Comparison of ENCODE assay signal across 31 cellular contexts in the genomic region with DNA sequence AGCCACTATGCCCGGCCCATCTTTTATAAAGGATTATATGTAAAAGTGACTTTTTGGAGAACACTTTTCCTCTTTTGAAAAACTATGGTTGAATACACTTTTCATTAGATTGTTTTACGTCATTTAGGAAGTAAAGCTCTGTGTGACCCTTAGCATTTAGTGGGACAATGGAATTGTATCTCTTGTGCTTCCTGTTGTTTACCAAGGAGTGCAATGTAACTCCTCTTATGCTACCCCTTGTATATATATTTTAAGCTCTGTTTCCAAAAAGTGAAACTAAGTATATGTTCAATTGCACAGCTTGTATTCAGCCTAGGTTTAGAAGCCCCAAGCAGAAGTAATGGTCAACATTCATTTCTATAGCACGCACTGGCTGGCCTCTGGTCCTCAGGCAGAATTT.
DNase-seq lines count a peak whose midpoint lies in the region; ATAC-seq, FAIRE-seq and TF ChIP-seq lines count a peak whose summit lies in the region.
"Had no signal": no experiment of that assay in that cellular context is flagged by ENCODE, and none has a peak within 500 bp of the region (broad histone marks: within the 10 kb centered on the region; RNA-seq: fewer than 3 reads in every experiment).

No MANE protein-coding gene starts in this region.

- no peak overlapping the region for H3K27ac ChIP-seq in right lobe of liver
- no peak overlapping the region for H3K27ac ChIP-seq in HepG2 (ENCODE audit: extremely low read length, insufficient read depth, low read length)
- H3K27ac ChIP-seq: 22Rv1; A549; BLaER1; BLaER1 treated with 17β-estradiol and CSF1 and Interleukin-3, amounts not matched to agents 10 nM and 100 nM; C4-2B had no signal

- no peak for TF ChIP-seq RAD21 in HepG2 (CRISPR knock-in tag; IDR thresholded peaks at IDR 0.05)

- H2AFZ ChIP-seq in HepG2 (ENCODE audit: low read length), result no peak overlapping the region

- H3K4me3 ChIP-seq in right lobe of liver, result no peak overlapping the region
- no peak overlapping the region for H3K4me3 ChIP-seq in HepG2 (replicated peaks in 1 of 3; ENCODE audit: insufficient read depth in 1 of 3, low read depth in 2 of 3, low read length in 3 of 3)
- H3K4me3 ChIP-seq: A549; BLaER1; BLaER1 treated with 17β-estradiol and CSF1 and Interleukin-3, amounts not matched to agents 10 nM and 100 nM had no signal

- H3K36me3 ChIP-seq in right lobe of liver, result no peaks in the 10 kb centered on the region
- no peaks in the 10 kb centered on the region for H3K36me3 ChIP-seq in HepG2 (replicated peaks in 1 of 2; ENCODE audit: control insufficient read depth in 1 of 2, insufficient read depth in 2 of 2, low read length in 2 of 2)
- H3K36me3 ChIP-seq: BE2C; BLaER1; BLaER1 treated with 17β-estradiol and CSF1 and Interleukin-3, amounts not matched to agents 10 nM and 100 nM had no signal

- no peaks in the 10 kb centered on the region for H3K9me3 ChIP-seq in right lobe of liver
- H3K9me3 ChIP-seq in HepG2 (ENCODE audit: low read length), result no peaks in the 10 kb centered on the region
- H3K9me3 ChIP-seq: A549; BE2C; BLaER1; BLaER1 treated with 17β-estradiol and CSF1 and Interleukin-3, amounts not matched to agents 10 nM and 100 nM had no signal

- 74% methylated on average over 3 of the region's 3 CpGs for WGBS in right lobe of liver (ENCODE audit: insufficient coverage, low coverage, low lambda C conversion rate, missing lambda C conversion rate)
- 80% methylated on average over 3 of the region's 3 CpGs for WGBS in HepG2 (ENCODE audit: low lambda C conversion rate)

- TF ChIP-seq CTCF in right lobe of liver (IDR thresholded peaks at IDR 0.05), result no peak
- no peak for TF ChIP-seq CTCF in HepG2 (CRISPR knock-in tag; IDR thresholded peaks at IDR 0.05)

- no peaks in the 10 kb centered on the region for H3K79me2 ChIP-seq in HepG2 (ENCODE audit: insufficient read depth, low read length)

- in situ Hi-C loops in HepG2 (cut with HindIII; ENCODE audit: extremely low pct_ligation_motif_present, low pct_unique_long_range_greater_than_20kb), result no loop called here

- TF ChIP-seq EP300 in HepG2 (IDR thresholded peaks at IDR 0.05; ENCODE audit: low read depth in 2 of 2, low read length in 2 of 2), result no peak
- TF ChIP-seq EP300 in HepG2 (CRISPR knock-in tag; IDR thresholded peaks at IDR 0.05; ENCODE audit: borderline replicate concordance), result no peak

- ATAC-seq in right lobe of liver (peak; percentile 45 to 77 (median 58)), HepG2 (no peak), left lobe of liver (peak; percentile 40), GM21526 (IDR thresholded peaks at IDR 0.05; ENCODE audit: low FRiP score, unreplicated experiment) (no peak)
- ATAC-seq: A549; CD8-positive, alpha-beta T cell had no signal

- no peak for FAIRE-seq in HepG2 (lab: Jason Lieb, UNC)
- FAIRE-seq: A204.1, A549, D721Med had no signal

- POLR2A ChIA-PET in HepG2 (lab: Yijun Ruan, JAX), result no interaction called here

- H3K27me3 ChIP-seq in right lobe of liver, result no peaks in the 10 kb centered on the region
- no peaks in the 10 kb centered on the region for H3K27me3 ChIP-seq in HepG2 (ENCODE audit: control insufficient read depth in 1 of 2, insufficient read depth in 2 of 2, low read length in 2 of 2)
- H3K27me3 ChIP-seq: BE2C; BLaER1; BLaER1 treated with 17β-estradiol and CSF1 and Interleukin-3, amounts not matched to agents 10 nM and 100 nM had no signal

- intact Hi-C loops in right lobe of liver (cut with DNase I), result no loop called here
- intact Hi-C loops in HepG2 (cut with micrococcal nuclease; ENCODE audit: unreplicated experiment), result no loop called here

- no TSS peak for BruUV-seq in HepG2 (replicated peaks; lab: Mats Ljungman, UMichigan)

- CTCF ChIA-PET in HepG2 (lab: Yijun Ruan, JAX; ENCODE audit: low intra/inter-chr PET ratio, low total read pairs), result no interaction called here

- H3K4me1 ChIP-seq in right lobe of liver (no peaks in the 10 kb centered on the region), HepG2 (ENCODE audit: insufficient read depth, low read length) (no peaks in the 10 kb centered on the region)
- H3K4me1 ChIP-seq: A549; BE2C; BLaER1; BLaER1 treated with 17β-estradiol and CSF1 and Interleukin-3, amounts not matched to agents 10 nM and 100 nM; Caco-2 had no signal

- H3K4me2 ChIP-seq in HepG2 (ENCODE audit: low read depth, low read length), result no peak overlapping the region
- H3K4me2 ChIP-seq: A549; BLaER1; BLaER1 treated with 17β-estradiol and CSF1 and Interleukin-3, amounts not matched to agents 10 nM and 100 nM had no signal

- DNase-seq in right lobe of liver (no peak), HepG2 (ENCODE audit: low spot score) (no peak), left lobe of liver (ENCODE audit: low spot score) (no peak)
- DNase-seq: 8988T; ACHN; AML-193; BE2C; C1 segment of cervical spinal cord; Caco-2; Calu3; CD4-positive, alpha-beta memory T cell; CD4-positive, alpha-beta T cell; CD4-positive, CD25-positive, alpha-beta regulatory T cell; CD8-positive, alpha-beta memory T cell; CD8-positive, alpha-beta T cell; COR-L47; DMS 273 treated with DMSO at 0.1 percent for 48 hours; DMS153; DMS53; DMS79; DMS79 treated with DMSO at 0.1 percent for 48 hours; DND-41; EL had no signal

- H3K9ac ChIP-seq in HepG2 (ENCODE audit: insufficient read depth, low read depth, low read length), result no peak overlapping the region
- H3K9ac ChIP-seq: BLaER1; BLaER1 treated with 17β-estradiol and CSF1 and Interleukin-3, amounts not matched to agents 10 nM and 100 nM had no signal

- no peak for TF ChIP-seq POLR2A in right lobe of liver (IDR thresholded peaks at IDR 0.05)
- no peak for TF ChIP-seq POLR2A in HepG2 (IDR thresholded peaks at IDR 0.05; ENCODE audit: insufficient read depth in 1 of 2, low read depth in 2 of 2, low read length in 2 of 2)

- no peaks in the 10 kb centered on the region for H4K20me1 ChIP-seq in HepG2 (ENCODE audit: insufficient read depth, low read length)
- H4K20me1 ChIP-seq: BLaER1; BLaER1 treated with 17β-estradiol and CSF1 and Interleukin-3, amounts not matched to agents 10 nM and 100 nM had no signal

TF ChIP-seq in HepG2, 621 proteins besides CTCF, POLR2A, EP300 and RAD21 (continues in another document):
- no peak for TF ChIP-seq NFKB2 (CRISPR knock-in tag; IDR thresholded peaks at IDR 0.05; ENCODE audit: borderline replicate concordance)
- no peak for TF ChIP-seq ZNF333 (CRISPR knock-in tag; IDR thresholded peaks at IDR 0.05; ENCODE audit: borderline replicate concordance)
- no peak for TF ChIP-seq ZNF75D (CRISPR knock-in tag; IDR thresholded peaks at IDR 0.05; ENCODE audit: borderline replicate concordance)
- TF ChIP-seq PHB2 (IDR thresholded peaks at IDR 0.05; ENCODE audit: partially characterized antibody), result no peak
- TF ChIP-seq STAG1 (CRISPR knock-in tag; IDR thresholded peaks at IDR 0.05), result no peak
- TF ChIP-seq, protein P1, sequence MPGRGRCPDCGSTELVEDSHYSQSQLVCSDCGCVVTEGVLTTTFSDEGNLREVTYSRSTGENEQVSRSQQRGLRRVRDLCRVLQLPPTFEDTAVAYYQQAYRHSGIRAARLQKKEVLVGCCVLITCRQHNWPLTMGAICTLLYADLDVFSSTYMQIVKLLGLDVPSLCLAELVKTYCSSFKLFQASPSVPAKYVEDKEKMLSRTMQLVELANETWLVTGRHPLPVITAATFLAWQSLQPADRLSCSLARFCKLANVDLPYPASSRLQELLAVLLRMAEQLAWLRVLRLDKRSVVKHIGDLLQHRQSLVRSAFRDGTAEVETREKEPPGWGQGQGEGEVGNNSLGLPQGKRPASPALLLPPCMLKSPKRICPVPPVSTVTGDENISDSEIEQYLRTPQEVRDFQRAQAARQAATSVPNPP (CRISPR knock-in tag; IDR thresholded peaks at IDR 0.05), result no peak
- no peak for TF ChIP-seq ZNF431 (CRISPR knock-in tag; IDR thresholded peaks at IDR 0.05; ENCODE audit: borderline replicate concordance, low read depth)
- TF ChIP-seq, protein P2, sequence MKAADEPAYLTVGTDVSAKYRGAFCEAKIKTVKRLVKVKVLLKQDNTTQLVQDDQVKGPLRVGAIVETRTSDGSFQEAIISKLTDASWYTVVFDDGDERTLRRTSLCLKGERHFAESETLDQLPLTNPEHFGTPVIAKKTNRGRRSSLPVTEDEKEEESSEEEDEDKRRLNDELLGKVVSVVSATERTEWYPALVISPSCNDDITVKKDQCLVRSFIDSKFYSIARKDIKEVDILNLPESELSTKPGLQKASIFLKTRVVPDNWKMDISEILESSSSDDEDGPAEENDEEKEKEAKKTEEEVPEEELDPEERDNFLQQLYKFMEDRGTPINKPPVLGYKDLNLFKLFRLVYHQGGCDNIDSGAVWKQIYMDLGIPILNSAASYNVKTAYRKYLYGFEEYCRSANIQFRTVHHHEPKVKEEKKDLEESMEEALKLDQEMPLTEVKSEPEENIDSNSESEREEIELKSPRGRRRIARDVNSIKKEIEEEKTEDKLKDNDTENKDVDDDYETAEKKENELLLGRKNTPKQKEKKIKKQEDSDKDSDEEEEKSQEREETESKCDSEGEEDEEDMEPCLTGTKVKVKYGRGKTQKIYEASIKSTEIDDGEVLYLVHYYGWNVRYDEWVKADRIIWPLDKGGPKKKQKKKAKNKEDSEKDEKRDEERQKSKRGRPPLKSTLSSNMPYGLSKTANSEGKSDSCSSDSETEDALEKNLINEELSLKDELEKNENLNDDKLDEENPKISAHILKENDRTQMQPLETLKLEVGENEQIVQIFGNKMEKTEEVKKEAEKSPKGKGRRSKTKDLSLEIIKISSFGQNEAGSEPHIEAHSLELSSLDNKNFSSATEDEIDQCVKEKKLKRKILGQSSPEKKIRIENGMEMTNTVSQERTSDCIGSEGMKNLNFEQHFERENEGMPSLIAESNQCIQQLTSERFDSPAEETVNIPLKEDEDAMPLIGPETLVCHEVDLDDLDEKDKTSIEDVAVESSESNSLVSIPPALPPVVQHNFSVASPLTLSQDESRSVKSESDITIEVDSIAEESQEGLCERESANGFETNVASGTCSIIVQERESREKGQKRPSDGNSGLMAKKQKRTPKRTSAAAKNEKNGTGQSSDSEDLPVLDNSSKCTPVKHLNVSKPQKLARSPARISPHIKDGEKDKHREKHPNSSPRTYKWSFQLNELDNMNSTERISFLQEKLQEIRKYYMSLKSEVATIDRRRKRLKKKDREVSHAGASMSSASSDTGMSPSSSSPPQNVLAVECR (CRISPR knock-in tag; IDR thresholded peaks at IDR 0.05; ENCODE audit: borderline replicate concordance), result no peak
- no peak for TF ChIP-seq SP2 (CRISPR knock-in tag; IDR thresholded peaks at IDR 0.05)
- TF ChIP-seq ZNF546 (CRISPR knock-in tag; conservative IDR thresholded peaks at IDR 0.05), result no peak
- TF ChIP-seq ZNF235 (CRISPR knock-in tag; IDR thresholded peaks at IDR 0.05; ENCODE audit: borderline replicate concordance), result no peak

Comparison
In these comparisons a context has a peak if more than half of its experiments do, and no peak if none do; other contexts are left out.
1. ATAC-seq: peak in right lobe of liver (4 of 4) and left lobe of liver (single experiment); none in HepG2 (single experiment) and GM21526 (single experiment).